In the genomic region with DNA sequence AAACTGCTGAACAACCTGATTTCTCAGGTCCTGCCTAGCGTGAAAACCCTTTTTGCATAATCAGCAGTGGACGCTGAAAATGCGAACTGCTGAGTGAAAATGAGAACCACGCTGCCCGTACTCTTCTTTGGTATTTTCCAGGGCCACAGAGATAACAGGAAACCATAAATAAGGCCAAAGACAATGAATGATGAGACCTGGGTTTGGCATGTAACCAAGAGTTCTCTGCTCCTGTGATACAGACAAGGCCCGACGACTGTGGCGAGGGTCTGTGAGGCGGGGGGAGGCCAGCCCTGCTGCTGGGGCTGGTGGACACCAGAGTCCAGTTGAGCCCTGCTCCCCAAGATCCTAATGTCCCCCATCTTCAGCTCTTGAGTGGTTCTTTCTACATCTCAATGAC, we compare ENCODE assay signal across 29 cellular contexts.
"Had no signal": no experiment of that assay in that cellular context is flagged by ENCODE, and none has a peak within 500 bp of the region (broad histone marks: within the 10 kb centered on the region; RNA-seq: fewer than 3 reads in every experiment).

No MANE protein-coding gene starts in this region.

- H3K36me3 Mint-ChIP-seq: activated naive CD8-positive, alpha-beta T cell; brain; natural killer cell treated with Interleukin-12 subunit alpha and Interleukin-12 subunit beta and Interleukin-15 and Interleukin-18, amount 100 ng/mL, for 72 hours; stimulated activated naive B cell treated with anti-CD40 and anti-IgM and Interleukin-4, amounts not matched to agents 10 μg/mL and 1 μg/mL and 100 μg/mL, for 72 hours had no signal

- ATAC-seq: activated CD4-positive, alpha-beta T cell treated with anti-CD3 and anti-CD28 coated beads for 36 hours; left lung; mucosa of descending colon; sciatic nerve; stimulated activated naive B cell treated with anti-CD40 and anti-IgM and Interleukin-4, amounts not matched to agents 10 μg/mL and 1 μg/mL and 100 μg/mL, for 72 hours had no signal

- H3K27ac Mint-ChIP-seq: activated CD4-positive, alpha-beta T cell treated with anti-CD3 and anti-CD28 coated beads for 36 hours; activated naive CD8-positive, alpha-beta T cell; natural killer cell treated with Interleukin-12 subunit alpha and Interleukin-12 subunit beta and Interleukin-15 and Interleukin-18, amount 100 ng/mL, for 72 hours; progenitor cell of endocrine pancreas; stimulated activated naive B cell treated with anti-CD40 and anti-IgM and Interleukin-4, amounts not matched to agents 10 μg/mL and 1 μg/mL and 100 μg/mL, for 72 hours; T-helper 2 cell treated with Interferon-gamma antibody and Interleukin-4, amounts not matched to agents 5 μg/mL and 100 μg/mL, for 36 hours had no signal

- H3K27me3 ChIP-seq: ascending aorta, cardiac muscle cell, colonic mucosa, left lung, neutrophil, stomach, thyroid gland had no signal

- H3K4me1 ChIP-seq: ascending aorta, colonic mucosa, left lung, stomach, thyroid gland had no signal

- H3K4me3 ChIP-seq: ascending aorta, cardiac muscle cell, colonic mucosa, left lung, mucosa of descending colon, skin epidermis, stomach, thyroid gland had no signal

- H3K4me1 Mint-ChIP-seq: activated CD4-positive, alpha-beta T cell treated with anti-CD3 and anti-CD28 coated beads for 36 hours; stimulated activated naive B cell treated with anti-CD40 and anti-IgM and Interleukin-4, amounts not matched to agents 10 μg/mL and 1 μg/mL and 100 μg/mL, for 72 hours had no signal

- H3K27ac ChIP-seq: ascending aorta, cardiac muscle cell, colonic mucosa, left lung, neutrophil, skin epidermis, stomach, thyroid gland had no signal

- H3K9me3 ChIP-seq: ascending aorta, colonic mucosa, left lung, mucosa of descending colon, neutrophil, stomach, thyroid gland had no signal

- H3K4me3 Mint-ChIP-seq: activated CD4-positive, alpha-beta T cell treated with anti-CD3 and anti-CD28 coated beads for 36 hours; activated naive CD8-positive, alpha-beta T cell; natural killer cell treated with Interleukin-12 subunit alpha and Interleukin-12 subunit beta and Interleukin-15 and Interleukin-18, amount 100 ng/mL, for 72 hours; stimulated activated naive B cell treated with anti-CD40 and anti-IgM and Interleukin-4, amounts not matched to agents 10 μg/mL and 1 μg/mL and 100 μg/mL, for 72 hours; T-helper 2 cell treated with Interferon-gamma antibody and Interleukin-4, amounts not matched to agents 5 μg/mL and 100 μg/mL, for 36 hours had no signal

- H3K27me3 Mint-ChIP-seq: activated CD4-positive, alpha-beta T cell treated with anti-CD3 and anti-CD28 coated beads for 36 hours; activated naive CD8-positive, alpha-beta T cell; stimulated activated naive B cell treated with anti-CD40 and anti-IgM and Interleukin-4, amounts not matched to agents 10 μg/mL and 1 μg/mL and 100 μg/mL, for 72 hours had no signal

- DNase-seq: activated CD4-positive, alpha-beta T cell treated with anti-CD3 and anti-CD28 coated beads for 36 hours; activated CD4-positive, alpha-beta T cell treated with anti-CD3 and anti-CD28 coated beads, Interleukin-2, amount 50 U/mL, for 4 hours; activated CD4-positive, CD25-positive, alpha-beta regulatory T cell; activated CD8-positive, alpha-beta memory T cell treated with anti-CD3 and anti-CD28 coated beads for 24 hours; activated effector memory CD4-positive, alpha-beta T cell treated with Interleukin-2 at 50 U/mL for 16 hours; activated naive CD4-positive, alpha-beta T cell treated with Interleukin-2 at 50 U/mL for 16 hours; cerebellar nuclear complex; colonic mucosa; effector memory CD4-positive, alpha-beta T cell; kidney glomerular epithelial cell; left lung; mucosa of descending colon; retina; stimulated activated CD4-positive, alpha-beta T cell treated with anti-CD3 and anti-CD28 coated beads, Interleukin-1b, Interleukin-23, amount 100 ng/mL, for 48 hours; stimulated activated CD4-positive, alpha-beta T cell treated with anti-CD3 and anti-CD28 coated beads, Interleukin-4, amount 100 ng/mL, for 4 hours; stimulated activated CD8-positive, alpha-beta memory T cell treated with anti-CD3 and anti-CD28 coated beads, Interleukin-4, amount 100 ng/mL, for 48 hours; stimulated activated naive B cell treated with anti-CD40 and anti-IgM and Interleukin-4, amounts not matched to agents 10 μg/mL and 1 μg/mL and 100 μg/mL, for 72 hours; stomach; thyroid gland had no signal

- H3K36me3 ChIP-seq: ascending aorta, cardiac muscle cell, colonic mucosa, left lung, neutrophil, stomach, thyroid gland had no signal
